ENCODE assay signal across 34 cellular contexts in genomic region chr15:81596159-81596865, GRCh38.
"Had no signal": no experiment of that assay in that cellular context is flagged by ENCODE, and none has a peak within 500 bp of the region (broad histone marks: within the 10 kb centered on the region; RNA-seq: fewer than 3 reads in every experiment).

No MANE protein-coding gene starts in this region.

- ATAC-seq: activated CD8-positive, alpha-beta memory T cell treated with anti-CD3 and anti-CD28 coated beads, Interleukin-2, amount 10 ng/mL, durations not matched to agents 7 days and 5 days; activated naive CD8-positive, alpha-beta T cell treated with anti-CD3 and anti-CD28 coated beads, Interleukin-2, amount 50 U/mL, for 24 hours; PC-3; Right ventricle myocardium inferior; SK-N-SH treated with all-trans-retinoic acid at 6 μM for 48 hours had no signal

- DNase-seq: activated CD4-positive, alpha-beta memory T cell treated with anti-CD3 and anti-CD28 coated beads, Interleukin-2, amount 10 ng/mL, durations not matched to agents 7 days and 5 days; activated CD4-positive, alpha-beta T cell treated with anti-CD3 and anti-CD28 coated beads for 1 hour; activated CD4-positive, alpha-beta T cell treated with anti-CD3 and anti-CD28 coated beads for 48 hours; activated CD4-positive, CD25-positive, alpha-beta regulatory T cell; activated CD8-positive, alpha-beta memory T cell treated with anti-CD3 and anti-CD28 coated beads for 24 hours; activated CD8-positive, alpha-beta memory T cell treated with anti-CD3 and anti-CD28 coated beads, Interleukin-2, amount 10 ng/mL, durations not matched to agents 7 days and 5 days; activated CD8-positive, alpha-beta memory T cell treated with anti-CD3 and anti-CD28 coated beads, Interleukin-2, amount 50 U/mL, for 48 hours; activated effector memory CD4-positive, alpha-beta T cell treated with Interleukin-2 at 50 U/mL for 16 hours; activated naive CD4-positive, alpha-beta T cell treated with anti-CD3 and anti-CD28 coated beads, Interleukin-2, amount 10 ng/mL, durations not matched to agents 7 days and 5 days; activated naive CD8-positive, alpha-beta T cell treated with anti-CD3 and anti-CD28 coated beads, Interleukin-2, amount 50 U/mL, for 24 hours; activated T-cell treated with anti-CD3 and anti-CD28 coated beads, Interleukin-2, amount 50 U/mL, for 48 hours; anterior cingulate cortex; cerebellar nuclear complex; MM.1S; NCI-H1048; NCI-H1105 treated with DMSO at 0.1 percent for 48 hours; NCI-H1436; NCI-H1694; NCI-H1930; NCI-H2081 treated with DMSO at 0.1 percent for 48 hours; NCI-H226; NCI-H524 treated with DMSO at 0.1 percent for 48 hours; PC-3; SIG-M5; SW 1271; T-helper 1 cell; T-helper 2 cell; T-helper 9 cell had no signal

- FAIRE-seq: RCC 7860 had no signal

- H3K27ac ChIP-seq: KMS-11, RWPE1, VCaP had no signal

- H3K4me2 ChIP-seq: KMS-11 had no signal

- H3K9ac ChIP-seq: KMS-11 had no signal
